ENCODE assay signal across 1 cellular context in genomic region chr15:67178569-67179210, GRCh38.
A peak's percentile ranks its signal among the peaks of the same experiment; 100 is the strongest.
TF ChIP-seq lines count a peak whose summit lies in the region.

No MANE protein-coding gene starts in this region.

TF ChIP-seq in K562, 482 proteins besides CTCF, POLR2A, EP300 and RAD21 (continued from another document and continues in another):
- TF ChIP-seq, protein P1, sequence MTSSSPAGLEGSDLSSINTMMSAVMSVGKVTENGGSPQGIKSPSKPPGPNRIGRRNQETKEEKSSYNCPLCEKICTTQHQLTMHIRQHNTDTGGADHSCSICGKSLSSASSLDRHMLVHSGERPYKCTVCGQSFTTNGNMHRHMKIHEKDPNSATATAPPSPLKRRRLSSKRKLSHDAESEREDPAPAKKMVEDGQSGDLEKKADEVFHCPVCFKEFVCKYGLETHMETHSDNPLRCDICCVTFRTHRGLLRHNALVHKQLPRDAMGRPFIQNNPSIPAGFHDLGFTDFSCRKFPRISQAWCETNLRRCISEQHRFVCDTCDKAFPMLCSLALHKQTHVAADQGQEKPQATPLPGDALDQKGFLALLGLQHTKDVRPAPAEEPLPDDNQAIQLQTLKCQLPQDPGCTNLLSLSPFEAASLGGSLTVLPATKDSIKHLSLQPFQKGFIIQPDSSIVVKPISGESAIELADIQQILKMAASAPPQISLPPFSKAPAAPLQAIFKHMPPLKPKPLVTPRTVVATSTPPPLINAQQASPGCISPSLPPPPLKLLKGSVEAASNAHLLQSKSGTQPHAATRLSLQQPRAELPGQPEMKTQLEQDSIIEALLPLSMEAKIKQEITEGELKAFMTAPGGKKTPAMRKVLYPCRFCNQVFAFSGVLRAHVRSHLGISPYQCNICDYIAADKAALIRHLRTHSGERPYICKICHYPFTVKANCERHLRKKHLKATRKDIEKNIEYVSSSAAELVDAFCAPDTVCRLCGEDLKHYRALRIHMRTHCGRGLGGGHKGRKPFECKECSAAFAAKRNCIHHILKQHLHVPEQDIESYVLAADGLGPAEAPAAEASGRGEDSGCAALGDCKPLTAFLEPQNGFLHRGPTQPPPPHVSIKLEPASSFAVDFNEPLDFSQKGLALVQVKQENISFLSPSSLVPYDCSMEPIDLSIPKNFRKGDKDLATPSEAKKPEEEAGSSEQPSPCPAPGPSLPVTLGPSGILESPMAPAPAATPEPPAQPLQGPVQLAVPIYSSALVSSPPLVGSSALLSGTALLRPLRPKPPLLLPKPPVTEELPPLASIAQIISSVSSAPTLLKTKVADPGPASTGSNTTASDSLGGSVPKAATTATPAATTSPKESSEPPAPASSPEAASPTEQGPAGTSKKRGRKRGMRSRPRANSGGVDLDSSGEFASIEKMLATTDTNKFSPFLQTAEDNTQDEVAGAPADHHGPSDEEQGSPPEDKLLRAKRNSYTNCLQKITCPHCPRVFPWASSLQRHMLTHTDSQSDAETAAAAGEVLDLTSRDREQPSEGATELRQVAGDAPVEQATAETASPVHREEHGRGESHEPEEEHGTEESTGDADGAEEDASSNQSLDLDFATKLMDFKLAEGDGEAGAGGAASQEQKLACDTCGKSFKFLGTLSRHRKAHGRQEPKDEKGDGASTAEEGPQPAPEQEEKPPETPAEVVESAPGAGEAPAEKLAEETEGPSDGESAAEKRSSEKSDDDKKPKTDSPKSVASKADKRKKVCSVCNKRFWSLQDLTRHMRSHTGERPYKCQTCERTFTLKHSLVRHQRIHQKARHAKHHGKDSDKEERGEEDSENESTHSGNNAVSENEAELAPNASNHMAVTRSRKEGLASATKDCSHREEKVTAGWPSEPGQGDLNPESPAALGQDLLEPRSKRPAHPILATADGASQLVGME (CRISPR knock-in tag; IDR thresholded peaks at IDR 0.05): peak; percentile 91; the same call in 1 of the 2 replicates
- TF ChIP-seq NONO (IDR thresholded peaks at IDR 0.05; ENCODE audit: low read depth in 2 of 2, low read length in 1 of 2) (no peak), MED1 (CRISPR knock-in tag; IDR thresholded peaks at IDR 0.05; ENCODE audit: borderline replicate concordance) (no peak), BRD4 (IDR thresholded peaks at IDR 0.05) (no peak), ETV6 (IDR thresholded peaks at IDR 0.05; ENCODE audit: borderline replicate concordance in 1 of 2, low read depth in 2 of 2, low read length in 1 of 2) (no peak), ETV6 (CRISPR knock-in tag; IDR thresholded peaks at IDR 0.05; ENCODE audit: borderline replicate concordance) (no peak), CREM (IDR thresholded peaks at IDR 0.05; ENCODE audit: low read depth) (peak; percentile 31), MAFF (IDR thresholded peaks at IDR 0.05; ENCODE audit: low read length) (no peak), ZFP36 (IDR thresholded peaks at IDR 0.05; ENCODE audit: low read depth, low read length, partially characterized antibody) (no peak), TEAD2 (tag; IDR thresholded peaks at IDR 0.05) (no peak), NELFE (IDR thresholded peaks at IDR 0.05; ENCODE audit: insufficient read depth, insufficient read length) (no peak), SIN3A (IDR thresholded peaks at IDR 0.05; ENCODE audit: borderline replicate concordance in 2 of 2, control insufficient read depth in 1 of 2, low read depth in 2 of 2, low read length in 2 of 2) (no peak), BRCA1 (IDR thresholded peaks at IDR 0.05) (no peak), BRCA1 (CRISPR knock-in tag; IDR thresholded peaks at IDR 0.05) (no peak), ZNF717 (CRISPR knock-in tag; IDR thresholded peaks at IDR 0.05) (no peak), ZNF398 (CRISPR knock-in tag; IDR thresholded peaks at IDR 0.05) (no peak), ZBTB49 (CRISPR knock-in tag; IDR thresholded peaks at IDR 0.05; ENCODE audit: borderline replicate concordance) (no peak), PTRF (tag; IDR thresholded peaks at IDR 0.05) (no peak), ZNF699 (CRISPR knock-in tag; IDR thresholded peaks at IDR 0.05; ENCODE audit: insufficient replicate concordance) (no peak), CBX1 (IDR thresholded peaks at IDR 0.05; ENCODE audit: low read depth) (no peak), HES1 (IDR thresholded peaks at IDR 0.05; ENCODE audit: low read depth) (peak; percentile 79), TAF1 (IDR thresholded peaks at IDR 0.05; ENCODE audit: control insufficient read depth, extremely low read depth, insufficient read depth, low read length, severe bottlenecking) (no peak), ETV1 (tag; conservative IDR thresholded peaks at IDR 0.05; ENCODE audit: low read depth) (no peak), ARID1B (IDR thresholded peaks at IDR 0.05) (peak; percentile 89), SPI1 (IDR thresholded peaks at IDR 0.05; ENCODE audit: borderline replicate concordance, low read depth, low read length) (no peak), NFYB (IDR thresholded peaks at IDR 0.05; ENCODE audit: extremely low read depth, insufficient read length) (no peak), CHAMP1 (IDR thresholded peaks at IDR 0.05) (no peak), HMGN3 (IDR thresholded peaks at IDR 0.05; ENCODE audit: borderline replicate concordance, extremely low read depth, insufficient read length, low read depth, low read length) (no peak), NCOA1 (IDR thresholded peaks at IDR 0.05; ENCODE audit: low read depth) (0 out of 2 replicates have a peak, but pooled peaks have one; percentile 39), ZNF507 (tag; conservative IDR thresholded peaks at IDR 0.05) (no peak), HDAC8 (tag; IDR thresholded peaks at IDR 0.05) (no peak), THRA (IDR thresholded peaks at IDR 0.05) (no peak), FOXM1 (IDR thresholded peaks at IDR 0.05; ENCODE audit: low read depth) (peak; percentile 60; the same call in 1 of the 2 replicates), FOXM1 (CRISPR knock-in tag; IDR thresholded peaks at IDR 0.05; ENCODE audit: low read depth) (no peak), DPF2 (IDR thresholded peaks at IDR 0.05) (peak; percentile 84; the same call in 1 of the 2 replicates)
- TF ChIP-seq, protein P2, sequence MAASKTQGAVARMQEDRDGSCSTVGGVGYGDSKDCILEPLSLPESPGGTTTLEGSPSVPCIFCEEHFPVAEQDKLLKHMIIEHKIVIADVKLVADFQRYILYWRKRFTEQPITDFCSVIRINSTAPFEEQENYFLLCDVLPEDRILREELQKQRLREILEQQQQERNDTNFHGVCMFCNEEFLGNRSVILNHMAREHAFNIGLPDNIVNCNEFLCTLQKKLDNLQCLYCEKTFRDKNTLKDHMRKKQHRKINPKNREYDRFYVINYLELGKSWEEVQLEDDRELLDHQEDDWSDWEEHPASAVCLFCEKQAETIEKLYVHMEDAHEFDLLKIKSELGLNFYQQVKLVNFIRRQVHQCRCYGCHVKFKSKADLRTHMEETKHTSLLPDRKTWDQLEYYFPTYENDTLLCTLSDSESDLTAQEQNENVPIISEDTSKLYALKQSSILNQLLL (CRISPR knock-in tag; IDR thresholded peaks at IDR 0.05; ENCODE audit: borderline replicate concordance): no peak
- TF ChIP-seq, protein P3, sequence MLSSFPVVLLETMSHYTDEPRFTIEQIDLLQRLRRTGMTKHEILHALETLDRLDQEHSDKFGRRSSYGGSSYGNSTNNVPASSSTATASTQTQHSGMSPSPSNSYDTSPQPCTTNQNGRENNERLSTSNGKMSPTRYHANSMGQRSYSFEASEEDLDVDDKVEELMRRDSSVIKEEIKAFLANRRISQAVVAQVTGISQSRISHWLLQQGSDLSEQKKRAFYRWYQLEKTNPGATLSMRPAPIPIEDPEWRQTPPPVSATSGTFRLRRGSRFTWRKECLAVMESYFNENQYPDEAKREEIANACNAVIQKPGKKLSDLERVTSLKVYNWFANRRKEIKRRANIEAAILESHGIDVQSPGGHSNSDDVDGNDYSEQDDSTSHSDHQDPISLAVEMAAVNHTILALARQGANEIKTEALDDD (IDR thresholded peaks at IDR 0.05): no peak
- TF ChIP-seq, protein P4, sequence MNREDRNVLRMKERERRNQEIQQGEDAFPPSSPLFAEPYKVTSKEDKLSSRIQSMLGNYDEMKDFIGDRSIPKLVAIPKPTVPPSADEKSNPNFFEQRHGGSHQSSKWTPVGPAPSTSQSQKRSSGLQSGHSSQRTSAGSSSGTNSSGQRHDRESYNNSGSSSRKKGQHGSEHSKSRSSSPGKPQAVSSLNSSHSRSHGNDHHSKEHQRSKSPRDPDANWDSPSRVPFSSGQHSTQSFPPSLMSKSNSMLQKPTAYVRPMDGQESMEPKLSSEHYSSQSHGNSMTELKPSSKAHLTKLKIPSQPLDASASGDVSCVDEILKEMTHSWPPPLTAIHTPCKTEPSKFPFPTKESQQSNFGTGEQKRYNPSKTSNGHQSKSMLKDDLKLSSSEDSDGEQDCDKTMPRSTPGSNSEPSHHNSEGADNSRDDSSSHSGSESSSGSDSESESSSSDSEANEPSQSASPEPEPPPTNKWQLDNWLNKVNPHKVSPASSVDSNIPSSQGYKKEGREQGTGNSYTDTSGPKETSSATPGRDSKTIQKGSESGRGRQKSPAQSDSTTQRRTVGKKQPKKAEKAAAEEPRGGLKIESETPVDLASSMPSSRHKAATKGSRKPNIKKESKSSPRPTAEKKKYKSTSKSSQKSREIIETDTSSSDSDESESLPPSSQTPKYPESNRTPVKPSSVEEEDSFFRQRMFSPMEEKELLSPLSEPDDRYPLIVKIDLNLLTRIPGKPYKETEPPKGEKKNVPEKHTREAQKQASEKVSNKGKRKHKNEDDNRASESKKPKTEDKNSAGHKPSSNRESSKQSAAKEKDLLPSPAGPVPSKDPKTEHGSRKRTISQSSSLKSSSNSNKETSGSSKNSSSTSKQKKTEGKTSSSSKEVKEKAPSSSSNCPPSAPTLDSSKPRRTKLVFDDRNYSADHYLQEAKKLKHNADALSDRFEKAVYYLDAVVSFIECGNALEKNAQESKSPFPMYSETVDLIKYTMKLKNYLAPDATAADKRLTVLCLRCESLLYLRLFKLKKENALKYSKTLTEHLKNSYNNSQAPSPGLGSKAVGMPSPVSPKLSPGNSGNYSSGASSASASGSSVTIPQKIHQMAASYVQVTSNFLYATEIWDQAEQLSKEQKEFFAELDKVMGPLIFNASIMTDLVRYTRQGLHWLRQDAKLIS (CRISPR knock-in tag; IDR thresholded peaks at IDR 0.05): no peak
